1 cellular context compared by ENCODE assay signal in genomic region chr17:19364699-19365498, GRCh38.
TF ChIP-seq lines count a peak whose summit lies in the region.

No MANE protein-coding gene starts in this region.

TF ChIP-seq in HepG2, 621 proteins besides CTCF, POLR2A, EP300 and RAD21 (continued from another document and continues in another):
- TF ChIP-seq PLSCR1 (CRISPR knock-in tag; IDR thresholded peaks at IDR 0.05; ENCODE audit: borderline replicate concordance), result no peak
- no peak for TF ChIP-seq CHCHD3 (CRISPR knock-in tag; IDR thresholded peaks at IDR 0.05)
- no peak for TF ChIP-seq ZNF546 (CRISPR knock-in tag; conservative IDR thresholded peaks at IDR 0.05)
- no peak for TF ChIP-seq KDM1A (CRISPR knock-in tag; IDR thresholded peaks at IDR 0.05)
- no peak for TF ChIP-seq ZBTB37 (CRISPR knock-in tag; IDR thresholded peaks at IDR 0.05)
- TF ChIP-seq ZNF432 (CRISPR knock-in tag; IDR thresholded peaks at IDR 0.05; ENCODE audit: borderline replicate concordance), result no peak
- TF ChIP-seq CERS6 (CRISPR knock-in tag; IDR thresholded peaks at IDR 0.05), result no peak
- TF ChIP-seq ZNF737 (CRISPR knock-in tag; IDR thresholded peaks at IDR 0.05; ENCODE audit: borderline replicate concordance), result no peak
- TF ChIP-seq ZNF552 (CRISPR knock-in tag; IDR thresholded peaks at IDR 0.05; ENCODE audit: borderline replicate concordance), result no peak
- TF ChIP-seq MTF1 (CRISPR knock-in tag; IDR thresholded peaks at IDR 0.05), result no peak
- TF ChIP-seq HMG20A (CRISPR knock-in tag; IDR thresholded peaks at IDR 0.05; ENCODE audit: borderline replicate concordance), result no peak
- TF ChIP-seq ZNF318 (CRISPR knock-in tag; IDR thresholded peaks at IDR 0.05), result no peak
- peak; percentile 37; the same call in 1 of the 2 replicates for TF ChIP-seq KDM2A (CRISPR knock-in tag; IDR thresholded peaks at IDR 0.05; ENCODE audit: borderline replicate concordance, low read depth)
- TF ChIP-seq TEAD2 (CRISPR knock-in tag; IDR thresholded peaks at IDR 0.05), result no peak
- 0 out of 2 replicates have a peak, but pooled peaks have one; percentile 23 for TF ChIP-seq KDM6A (CRISPR knock-in tag; IDR thresholded peaks at IDR 0.05; ENCODE audit: low read depth)
- no peak for TF ChIP-seq ARNTL (CRISPR knock-in tag; IDR thresholded peaks at IDR 0.05)
- peak; percentile 51; the same call in 1 of the 2 replicates for TF ChIP-seq ZNF430 (CRISPR knock-in tag; IDR thresholded peaks at IDR 0.05)
- TF ChIP-seq ZBTB2 (CRISPR knock-in tag; IDR thresholded peaks at IDR 0.05; ENCODE audit: low read depth), result no peak
- TF ChIP-seq FOXA3 (CRISPR knock-in tag; IDR thresholded peaks at IDR 0.05), result no peak
- no peak for TF ChIP-seq TRAFD1 (CRISPR knock-in tag; IDR thresholded peaks at IDR 0.05; ENCODE audit: borderline replicate concordance)
- no peak for TF ChIP-seq ZNF121 (CRISPR knock-in tag; IDR thresholded peaks at IDR 0.05)
- TF ChIP-seq ZNF205 (CRISPR knock-in tag; IDR thresholded peaks at IDR 0.05), result 0 out of 2 replicates have a peak, but pooled peaks have one; percentile 33
- TF ChIP-seq HBP1 (CRISPR knock-in tag; IDR thresholded peaks at IDR 0.05; ENCODE audit: low read depth), result no peak
- no peak; the same call in 1 of the 2 replicates for TF ChIP-seq ARHGAP35 (CRISPR knock-in tag; IDR thresholded peaks at IDR 0.05; ENCODE audit: borderline replicate concordance)
- no peak for TF ChIP-seq MZF1 (CRISPR knock-in tag; IDR thresholded peaks at IDR 0.05; ENCODE audit: borderline replicate concordance)
- no peak; the same call in 1 of the 2 replicates for TF ChIP-seq UBTF (CRISPR knock-in tag; IDR thresholded peaks at IDR 0.05)
- TF ChIP-seq CBX5 (CRISPR knock-in tag; IDR thresholded peaks at IDR 0.05; ENCODE audit: borderline replicate concordance), result no peak
- TF ChIP-seq BRCA1 (CRISPR knock-in tag; IDR thresholded peaks at IDR 0.05), result no peak
- no peak for TF ChIP-seq RERE (CRISPR knock-in tag; IDR thresholded peaks at IDR 0.05; ENCODE audit: low read depth)
- no peak for TF ChIP-seq RBM39 (IDR thresholded peaks at IDR 0.05; ENCODE audit: low read depth, low read length, poor library complexity, severe bottlenecking)
- no peak for TF ChIP-seq TRIM24 (CRISPR knock-in tag; IDR thresholded peaks at IDR 0.05)
- TF ChIP-seq NONO (IDR thresholded peaks at IDR 0.05), result no peak
- no peak for TF ChIP-seq NONO (CRISPR knock-in tag; conservative IDR thresholded peaks at IDR 0.05)
